ENCODE assay signal across 14 cellular contexts in genomic region chr15:57440167-57440566, GRCh38.
"Had no signal": no experiment of that assay in that cellular context is flagged by ENCODE, and none has a peak within 500 bp of the region (broad histone marks: within the 10 kb centered on the region; RNA-seq: fewer than 3 reads in every experiment).

No MANE protein-coding gene starts in this region.

- H3K4me3 ChIP-seq: gastroesophageal sphincter, lower lobe of right lung, testis had no signal

- H3K4me1 ChIP-seq: testis had no signal

- H3K27ac ChIP-seq: gastroesophageal sphincter, lower lobe of right lung, testis had no signal

- DNase-seq: activated CD4-positive, alpha-beta T cell treated with anti-CD3 and anti-CD28 coated beads, Interleukin-2, amount 50 U/mL, for 4 hours; activated CD4-positive, CD25-positive, alpha-beta regulatory T cell treated with anti-CD3 and anti-CD28 coated beads, Interleukin-2, amount 50 U/mL, for 72 hours; activated CD8-positive, alpha-beta memory T cell treated with anti-CD3 and anti-CD28 coated beads, Interleukin-2, amount 10 ng/mL, durations not matched to agents 7 days and 5 days; activated effector memory CD4-positive, alpha-beta T cell treated with Interleukin-2 at 50 U/mL for 16 hours; activated T-cell treated with anti-CD3 and anti-CD28 coated beads, Interleukin-2, amount 50 U/mL, for 24 hours; amniotic stem cell; lower lobe of right lung; stimulated activated CD4-positive, alpha-beta T cell treated with anti-CD3 and anti-CD28 coated beads, Interleukin-4, amount 100 ng/mL, for 1 hour; stimulated activated CD8-positive, alpha-beta memory T cell treated with anti-CD3 and anti-CD28 coated beads, Interleukin-4, amount 100 ng/mL, for 48 hours; stimulated activated naive CD8-positive, alpha-beta T cell treated with anti-CD3 and anti-CD28 coated beads, Interleukin-15, Interleukin-2, amounts not matched to agents 100 U/mL and 50 U/mL, for 24 hours; testis had no signal

- H3K27me3 ChIP-seq: gastroesophageal sphincter, testis had no signal

- FAIRE-seq: colon, urothelium cell line had no signal

- H3K9me3 ChIP-seq: gastroesophageal sphincter, lower lobe of right lung, testis had no signal
